Comparison of ENCODE assay signal across 21 cellular contexts in genomic region chr20:1472556-1473243, GRCh38. TPM values are rescaled to one million over a fixed set of nuclear protein-coding genes. Genes with fewer than 3 reads are reported as not detected.
DNase-seq lines count a peak whose midpoint lies in the region; ATAC-seq, FAIRE-seq and TF ChIP-seq lines count a peak whose summit lies in the region.
"Had no signal": no experiment of that assay in that cellular context is flagged by ENCODE, and none has a peak within 500 bp of the region (broad histone marks: within the 10 kb centered on the region; RNA-seq: fewer than 3 reads in every experiment).

No MANE protein-coding gene starts in this region.

- POLR2A ChIA-PET in activated B cell treated with CpG ODN at 0.5 μM for 24 hours (lab: Charles Lee) (interaction anchor here (0.7 kb wide), 1 partner anchor 31 kb away, joined by 3 read pairs; no protein-coding TSS in a partner anchor), MCF 10A (lab: Yijun Ruan, JAX) (interaction anchor here (3.7 to 8.2 kb wide), 3 partner anchors 19 to 31 kb away, joined by 30 to 122 read pairs (median 72); partner anchors contain the start of gene SIRPB2)

- CTCF ChIA-PET in activated B cell treated with CpG ODN at 0.5 μM for 24 hours (lab: Charles Lee) = interaction anchor here (4.1 kb wide), 1 partner anchor 31 kb away, joined by 19 read pairs; no protein-coding TSS in a partner anchor
- CTCF ChIA-PET in MCF 10A (lab: Yijun Ruan, JAX) = interaction anchor here (1.0 to 25.4 kb wide), 8 partner anchors 17 to 291 kb away, joined by 3 to 615 read pairs (median 5); partner anchors contain the start of gene SIRPB2

- intact Hi-C loops in activated B cell treated with CpG ODN at 0.5 μM for 24 hours (cut with micrococcal nuclease) (no loop called here), cardiac septum (cut with DNase I) (no loop called here), MCF 10A (cut with micrococcal nuclease) (loop anchor here (10.0 kb wide), 1 partner anchor 632 kb away; the partner anchor contains the start of gene STK35)

- peak; percentile 81 for ATAC-seq in activated B cell treated with CpG ODN at 0.5 μM for 24 hours (ENCODE audit: low read depth)
- ATAC-seq: mucosa of descending colon; stimulated activated naive CD8-positive, alpha-beta T cell treated with anti-CD3 and anti-CD28 coated beads, Interleukin-15, Interleukin-2, amounts not matched to agents 100 U/mL and 50 U/mL, for 24 hours had no signal

- no peaks in the 10 kb centered on the region for H3K36me3 Mint-ChIP-seq in activated B cell treated with CpG ODN at 0.5 μM for 24 hours (ENCODE audit: low read depth)
- H3K36me3 Mint-ChIP-seq in MCF 10A (ENCODE audit: insufficient read depth, unreplicated experiment) = peaks cover 3% of the 10 kb centered on the region

- H3K27me3 Mint-ChIP-seq in activated B cell treated with CpG ODN at 0.5 μM for 24 hours (no peaks in the 10 kb centered on the region), MCF 10A (ENCODE audit: insufficient read depth, unreplicated experiment) (no peaks in the 10 kb centered on the region)

- peak; percentile 13 for FAIRE-seq in GM12891 (lab: Jason Lieb, UNC)
- FAIRE-seq: colon had no signal

- no TSS peak for BruUV-seq in MCF 10A (replicated peaks; lab: Mats Ljungman, UMichigan)

- peak overlapping the region; percentile 6 for H3K4me3 Mint-ChIP-seq in activated B cell treated with CpG ODN at 0.5 μM for 24 hours
- no peak overlapping the region for H3K4me3 Mint-ChIP-seq in MCF 10A (ENCODE audit: unreplicated experiment)
- H3K4me3 Mint-ChIP-seq: activated T-helper 1 cell treated with anti-CD3 and anti-CD28 coated beads, Interleukin-12 subunit alpha, Interleukin-12 subunit beta, Interleukin-2, Interleukin-4 antibody, amounts not matched to agents 30 ng/mL and 10 ng/mL and 1 ng/mL, durations not matched to agents 14 hours and 24 hours and 36 hours had no signal

- no peak for TF ChIP-seq POLR2A in GM12891 (IDR thresholded peaks at IDR 0.05; ENCODE audit: low read depth, low read length)

- DNase-seq in GM12891 (ENCODE audit: insufficient read length, low spot score) = no peak
- peak; percentile 20 for DNase-seq in NCI-H69 (lab: John Stamatoyannopoulos, UW)
- DNase-seq in activated B cell treated with CpG ODN at 0.5 μM for 24 hours = no peak
- peak; percentile 23 for DNase-seq in pons (ENCODE audit: low spot score)
- DNase-seq in cardiac septum (ENCODE audit: low spot score) = no peak
- DNase-seq in MCF 10A (ENCODE audit: unreplicated experiment) = no peak
- DNase-seq in COLO829 (ENCODE audit: low spot score) = no peak
- DNase-seq: activated CD4-positive, alpha-beta T cell treated with anti-CD3 and anti-CD28 coated beads, Interleukin-2, amount 50 U/mL, for 48 hours; amygdala; DMS79; erythroblast; H7; heart left ventricle; mucosa of descending colon; NCI-H187; NCI-H524 treated with DMSO at 0.1 percent for 48 hours; posterior cingulate gyrus; stimulated activated naive CD8-positive, alpha-beta T cell treated with anti-CD3 and anti-CD28 coated beads, Interleukin-15, Interleukin-2, amounts not matched to agents 100 U/mL and 50 U/mL, for 24 hours had no signal

- H3K4me1 Mint-ChIP-seq in activated B cell treated with CpG ODN at 0.5 μM for 24 hours (peaks cover 51% of the 10 kb centered on the region), MCF 10A (ENCODE audit: insufficient read depth, unreplicated experiment) (peaks cover 37% of the 10 kb centered on the region)

- TF ChIP-seq CTCF in activated B cell treated with CpG ODN at 0.5 μM for 24 hours (IDR thresholded peaks at IDR 0.05) (no peak), MCF 10A (IDR thresholded peaks at IDR 0.05; ENCODE audit: unreplicated experiment) (no peak)

- H3K9me3 Mint-ChIP-seq in activated B cell treated with CpG ODN at 0.5 μM for 24 hours (no peaks in the 10 kb centered on the region), MCF 10A (ENCODE audit: unreplicated experiment) (no peaks in the 10 kb centered on the region)
- H3K9me3 Mint-ChIP-seq: activated T-helper 1 cell treated with anti-CD3 and anti-CD28 coated beads, Interleukin-12 subunit alpha, Interleukin-12 subunit beta, Interleukin-2, Interleukin-4 antibody, amounts not matched to agents 30 ng/mL and 10 ng/mL and 1 ng/mL, durations not matched to agents 14 hours and 24 hours and 36 hours had no signal

- H3K27ac Mint-ChIP-seq in activated B cell treated with CpG ODN at 0.5 μM for 24 hours (peak overlapping the region; percentile 62), MCF 10A (ENCODE audit: low read depth, unreplicated experiment) (no peak overlapping the region)
- H3K27ac Mint-ChIP-seq: activated T-helper 1 cell treated with anti-CD3 and anti-CD28 coated beads, Interleukin-12 subunit alpha, Interleukin-12 subunit beta, Interleukin-2, Interleukin-4 antibody, amounts not matched to agents 30 ng/mL and 10 ng/mL and 1 ng/mL, durations not matched to agents 14 hours and 24 hours and 36 hours had no signal

TF ChIP-seq in GM12891, 5 proteins besides CTCF, POLR2A, EP300 and RAD21:
- TF ChIP-seq SPI1 (IDR thresholded peaks at IDR 0.05; ENCODE audit: low read depth, low read length) (peak; percentile 82), POU2F2 (IDR thresholded peaks at IDR 0.05; ENCODE audit: low read depth, low read length) (no peak)

RNA-seq across cellular contexts. Expression of gene NSFL1C, which starts 6.1 kb away (rescaled TPM):
- 37.4 TPM for polyA plus RNA-seq in GM12891 (2012; ENCODE audit: low read depth, missing spikeins)
- 81.7 and 89.4 TPM in 2 replicates for total RNA-seq in activated B cell treated with CpG ODN at 0.5 μM for 24 hours
- 64.0 TPM for total RNA-seq in cardiac septum
- total RNA-seq in MCF 10A (2022) = 63.3 and 76.1 TPM in 2 replicates

RNA-seq across cellular contexts. Expression of gene SIRPB2, which starts 18.5 kb away (rescaled TPM):
- not detected for polyA plus RNA-seq in GM12891 (2012; ENCODE audit: low read depth, missing spikeins)
- total RNA-seq in activated B cell treated with CpG ODN at 0.5 μM for 24 hours (not detected in 2 replicates), cardiac septum (2.2 TPM), MCF 10A (2022) (1.3 and 1.8 TPM in 2 replicates)
- total RNA-seq: activated T-helper 1 cell treated with anti-CD3 and anti-CD28 coated beads, Interleukin-12 subunit alpha, Interleukin-12 subunit beta, Interleukin-2, Interleukin-4 antibody, amounts not matched to agents 30 ng/mL and 10 ng/mL and 1 ng/mL, durations not matched to agents 14 hours and 24 hours and 36 hours; H7; T-helper 2 cell treated with Interferon-gamma antibody and Interleukin-4, amounts not matched to agents 100 ng/mL and 5 ng/mL, for 36 hours had no signal

Comparison
In these comparisons a context has a peak if more than half of its experiments do, and no peak if none do; other contexts are left out.
1. DNase-seq: peak in NCI-H69 (single experiment) and pons (single experiment); none in GM12891 (single experiment), activated B cell treated with CpG ODN at 0.5 μM for 24 hours (single experiment), cardiac septum (single experiment), MCF 10A (single experiment) and COLO829 (single experiment).